18 cellular contexts compared by ENCODE assay signal in the genomic region with DNA sequence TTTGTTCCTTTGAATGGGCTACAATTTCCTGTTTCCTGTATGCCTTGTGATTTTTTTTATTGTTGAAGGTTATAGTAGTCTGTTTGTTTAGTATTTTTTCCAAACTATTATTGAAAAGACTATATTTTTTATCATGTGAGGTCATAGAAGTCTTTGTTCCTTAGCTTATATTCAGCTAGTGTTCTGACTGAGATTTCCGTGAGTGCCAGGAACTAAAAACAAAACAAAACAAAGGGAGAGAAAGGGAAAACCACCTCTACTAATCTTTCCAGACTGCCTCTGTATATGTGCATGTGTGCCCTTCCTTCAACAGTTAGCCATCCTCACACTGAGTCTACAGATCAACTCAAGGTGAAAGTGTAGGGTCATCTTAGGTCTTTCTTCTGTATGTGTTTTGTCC.
A peak's percentile ranks its signal among the peaks of the same experiment; 100 is the strongest.
DNase-seq lines count a peak whose midpoint lies in the region; ATAC-seq and TF ChIP-seq lines count a peak whose summit lies in the region.
"Had no signal": no experiment of that assay in that cellular context is flagged by ENCODE, and none has a peak within 500 bp of the region (broad histone marks: within the 10 kb centered on the region; RNA-seq: fewer than 3 reads in every experiment).

No MANE protein-coding gene starts in this region.

- TF ChIP-seq CTCF in mucosa of descending colon (IDR thresholded peaks at IDR 0.05) = no peak

- no peaks in the 10 kb centered on the region for H3K27me3 ChIP-seq in CD4-positive, alpha-beta memory T cell (ENCODE audit: insufficient read depth, low read length)
- H3K27me3 ChIP-seq: SJCRH30 had no signal

- no peak for ATAC-seq in central memory CD8-positive, alpha-beta T cell (replicated peaks; ENCODE audit: extremely low read depth, poor library complexity, severe bottlenecking)
- ATAC-seq in mucosa of descending colon (peak; percentile 17), HG03159 (IDR thresholded peaks at IDR 0.05; ENCODE audit: unreplicated experiment) (no peak)
- ATAC-seq: CD8-positive, alpha-beta T cell; K562 had no signal

- DNase-seq in activated CD4-positive, alpha-beta memory T cell treated with anti-CD3 and anti-CD28 coated beads, Interleukin-2, amount 10 ng/mL, durations not matched to agents 7 days and 5 days = no peak
- DNase-seq in activated CD4-positive, alpha-beta memory T cell treated with anti-CD3 and anti-CD28 coated beads for 36 hours = no peak
- DNase-seq in CD4-positive, alpha-beta memory T cell = no peak
- no peak for DNase-seq in central memory CD8-positive, alpha-beta T cell (ENCODE audit: low spot score in 2 of 2)
- DNase-seq in mucosa of descending colon = no peak
- DNase-seq in HuH-7.5 (ENCODE audit: low spot score) = no peak
- no peak for DNase-seq in SHP77 treated with DMSO at 0.1 percent for 48 hours (lab: John Stamatoyannopoulos, UW)
- DNase-seq: Calu3; CD8-positive, alpha-beta T cell; GOT3; MV-4-11; NCI-H187; NCI-H345; NCI-H526; PC-9; SJCRH30 had no signal

- H3K9me3 Mint-ChIP-seq in activated CD4-positive, alpha-beta memory T cell treated with anti-CD3 and anti-CD28 coated beads, Interleukin-2, amount 10 ng/mL, durations not matched to agents 7 days and 5 days = peaks cover 17% of the 10 kb centered on the region
- H3K9me3 Mint-ChIP-seq in activated CD4-positive, alpha-beta memory T cell treated with anti-CD3 and anti-CD28 coated beads for 36 hours = peaks cover 10% of the 10 kb centered on the region
- peaks cover 0 to 14% (median 10%) of the 10 kb centered on the region in 8 donors for H3K9me3 Mint-ChIP-seq in CD4-positive, alpha-beta memory T cell
- peaks cover 6% of the 10 kb centered on the region for H3K9me3 Mint-ChIP-seq in central memory CD8-positive, alpha-beta T cell

- no peaks in the 10 kb centered on the region for H3K27me3 Mint-ChIP-seq in activated CD4-positive, alpha-beta memory T cell treated with anti-CD3 and anti-CD28 coated beads, Interleukin-2, amount 10 ng/mL, durations not matched to agents 7 days and 5 days
- H3K27me3 Mint-ChIP-seq in activated CD4-positive, alpha-beta memory T cell treated with anti-CD3 and anti-CD28 coated beads for 36 hours = no peaks in the 10 kb centered on the region
- no peaks in the 10 kb centered on the region for H3K27me3 Mint-ChIP-seq in CD4-positive, alpha-beta memory T cell
- no peaks in the 10 kb centered on the region for H3K27me3 Mint-ChIP-seq in central memory CD8-positive, alpha-beta T cell

- no peak overlapping the region for H3K4me3 ChIP-seq in CD4-positive, alpha-beta memory T cell (ENCODE audit: low read length in 2 of 2)
- no peak overlapping the region for H3K4me3 ChIP-seq in mucosa of descending colon
- H3K4me3 ChIP-seq: K562, PC-9, SJCRH30 had no signal

- peaks cover 14% of the 10 kb centered on the region for H3K4me1 ChIP-seq in CD4-positive, alpha-beta memory T cell (ENCODE audit: insufficient read depth, low read length)
- no peaks in the 10 kb centered on the region for H3K4me1 ChIP-seq in mucosa of descending colon (ENCODE audit: low read depth)
- H3K4me1 ChIP-seq: SJCRH30 had no signal

- H3K36me3 Mint-ChIP-seq in activated CD4-positive, alpha-beta memory T cell treated with anti-CD3 and anti-CD28 coated beads, Interleukin-2, amount 10 ng/mL, durations not matched to agents 7 days and 5 days (ENCODE audit: low read depth) = peaks cover 93% of the 10 kb centered on the region
- peaks cover 51% of the 10 kb centered on the region for H3K36me3 Mint-ChIP-seq in activated CD4-positive, alpha-beta memory T cell treated with anti-CD3 and anti-CD28 coated beads for 36 hours
- H3K36me3 Mint-ChIP-seq in CD4-positive, alpha-beta memory T cell = peaks cover 50 to 75% of the 10 kb centered on the region in 2 donors
- H3K36me3 Mint-ChIP-seq in central memory CD8-positive, alpha-beta T cell (ENCODE audit: insufficient read depth) = peaks cover 16% of the 10 kb centered on the region

- H3K27ac Mint-ChIP-seq in activated CD4-positive, alpha-beta memory T cell treated with anti-CD3 and anti-CD28 coated beads, Interleukin-2, amount 10 ng/mL, durations not matched to agents 7 days and 5 days = peak overlapping the region; percentile 75
- H3K27ac Mint-ChIP-seq in activated CD4-positive, alpha-beta memory T cell treated with anti-CD3 and anti-CD28 coated beads for 36 hours = no peak overlapping the region
- peak overlapping the region in 5 of 7 donors; percentile 13 to 70 (median 32) for H3K27ac Mint-ChIP-seq in CD4-positive, alpha-beta memory T cell
- peak overlapping the region; percentile 45 for H3K27ac Mint-ChIP-seq in central memory CD8-positive, alpha-beta T cell (ENCODE audit: low read depth)

- H3K36me3 ChIP-seq in CD4-positive, alpha-beta memory T cell (ENCODE audit: insufficient read depth, low read length) = no peaks in the 10 kb centered on the region
- H3K36me3 ChIP-seq in mucosa of descending colon (ENCODE audit: low read depth) = no peaks in the 10 kb centered on the region
- H3K36me3 ChIP-seq: SJCRH30 had no signal

- POLR2A ChIA-PET in activated CD4-positive, alpha-beta memory T cell treated with anti-CD3 and anti-CD28 coated beads, Interleukin-2, amount 10 ng/mL, durations not matched to agents 7 days and 5 days (lab: Charles Lee) = interaction anchor here (1.0 to 1.7 kb wide), 3 partner anchors 17 to 81 kb away, joined by 3 to 7 read pairs (median 6); no protein-coding TSS in a partner anchor
- POLR2A ChIA-PET in activated CD4-positive, alpha-beta memory T cell treated with anti-CD3 and anti-CD28 coated beads for 36 hours (lab: Charles Lee) = no interaction called here
- POLR2A ChIA-PET in CD4-positive, alpha-beta memory T cell (lab: Charles Lee; ENCODE audit: partially characterized antibody) = interaction anchor here (1.0 kb wide), 1 partner anchor 79 kb away, joined by 3 read pairs; the partner anchor contains the start of gene OSTF1

- H3K4me3 Mint-ChIP-seq in activated CD4-positive, alpha-beta memory T cell treated with anti-CD3 and anti-CD28 coated beads, Interleukin-2, amount 10 ng/mL, durations not matched to agents 7 days and 5 days = no peak overlapping the region
- H3K4me3 Mint-ChIP-seq in activated CD4-positive, alpha-beta memory T cell treated with anti-CD3 and anti-CD28 coated beads for 36 hours = no peak overlapping the region
- peak overlapping the region in 2 of 8 donors; percentile 49 to 58 for H3K4me3 Mint-ChIP-seq in CD4-positive, alpha-beta memory T cell
- H3K4me3 Mint-ChIP-seq in central memory CD8-positive, alpha-beta T cell = no peak overlapping the region
- H3K4me3 Mint-ChIP-seq: CD8-positive, alpha-beta T cell had no signal

- no peak overlapping the region for H3K27ac ChIP-seq in CD4-positive, alpha-beta memory T cell (ENCODE audit: low read depth, low read length)
- H3K27ac ChIP-seq: SJCRH30 had no signal

- no peaks in the 10 kb centered on the region for H3K9me3 ChIP-seq in CD4-positive, alpha-beta memory T cell (ENCODE audit: control insufficient read depth in 1 of 2, low read length in 2 of 2)
- H3K9me3 ChIP-seq in mucosa of descending colon = peaks cover 3% of the 10 kb centered on the region

- peaks cover 57% of the 10 kb centered on the region for H3K4me1 Mint-ChIP-seq in activated CD4-positive, alpha-beta memory T cell treated with anti-CD3 and anti-CD28 coated beads, Interleukin-2, amount 10 ng/mL, durations not matched to agents 7 days and 5 days
- peaks cover 18% of the 10 kb centered on the region for H3K4me1 Mint-ChIP-seq in activated CD4-positive, alpha-beta memory T cell treated with anti-CD3 and anti-CD28 coated beads for 36 hours (ENCODE audit: low read depth)
- H3K4me1 Mint-ChIP-seq in CD4-positive, alpha-beta memory T cell = peaks cover 15 to 20% (median 18%) of the 10 kb centered on the region in 4 donors
- peaks cover 17% of the 10 kb centered on the region for H3K4me1 Mint-ChIP-seq in central memory CD8-positive, alpha-beta T cell

- intact Hi-C loops in activated CD4-positive, alpha-beta memory T cell treated with anti-CD3 and anti-CD28 coated beads for 36 hours (cut with micrococcal nuclease) = no loop called here
- intact Hi-C loops in CD4-positive, alpha-beta memory T cell (cut with micrococcal nuclease) = no loop called here
- intact Hi-C loops in mucosa of descending colon (cut with DNase I, micrococcal nuclease) = no loop called here

- CTCF ChIA-PET in activated CD4-positive, alpha-beta memory T cell treated with anti-CD3 and anti-CD28 coated beads, Interleukin-2, amount 10 ng/mL, durations not matched to agents 7 days and 5 days (lab: Charles Lee) = interaction anchor here (0.5 kb wide), 1 partner anchor 157 kb away, joined by 4 read pairs; no protein-coding TSS in a partner anchor
- CTCF ChIA-PET in activated CD4-positive, alpha-beta memory T cell treated with anti-CD3 and anti-CD28 coated beads for 36 hours (lab: Charles Lee) = interaction anchor here (1.9 kb wide), 1 partner anchor 19 kb away, joined by 7 read pairs; no protein-coding TSS in a partner anchor
- CTCF ChIA-PET in CD4-positive, alpha-beta memory T cell (lab: Charles Lee; ENCODE audit: partially characterized antibody) = no interaction called here
